Comparison of ENCODE assay signal across 8 cellular contexts in genomic region chr17:64240741-64241347, GRCh38. TPM values are rescaled to one million over a fixed set of nuclear protein-coding genes. Genes with fewer than 3 reads are reported as not detected.
A peak's percentile ranks its signal among the peaks of the same experiment; 100 is the strongest.
DNase-seq lines count a peak whose midpoint lies in the region; ATAC-seq, FAIRE-seq and TF ChIP-seq lines count a peak whose summit lies in the region.

No MANE protein-coding gene starts in this region.

- no peaks in the 10 kb centered on the region for H3K9me3 ChIP-seq in HCT116 (ENCODE audit: control insufficient read depth in 1 of 2, insufficient read depth in 1 of 2, low read depth in 1 of 2, low read length in 2 of 2)
- no peaks in the 10 kb centered on the region for H3K9me3 ChIP-seq in breast epithelium
- H3K9me3 ChIP-seq in right cardiac atrium (ENCODE audit: control insufficient read depth, low read length): no peaks in the 10 kb centered on the region
- H3K9me3 ChIP-seq in gastrocnemius medialis: no peaks in the 10 kb centered on the region

- RAD21 ChIA-PET in HCT116 (lab: Charles Lee; ENCODE audit: low non-redundant PET in 1 of 2, low total read pairs in 2 of 2, uncharacterized antibody in 2 of 2, unreplicated experiment in 2 of 2): no interaction called here

- no peak overlapping the region for H2AFZ ChIP-seq in HCT116 (ENCODE audit: low read depth, low read length, poor library complexity, severe bottlenecking)

- ATAC-seq in HCT116 (no peak), right cardiac atrium (peak; percentile 83 to 86), gastrocnemius medialis (peak; percentile 45 to 57), GM18870 (IDR thresholded peaks at IDR 0.05; ENCODE audit: unreplicated experiment) (no peak)

- H3K4me2 ChIP-seq in HCT116 (ENCODE audit: low read length): peak overlapping the region; percentile 39

- H3K4me1 ChIP-seq in HCT116 (ENCODE audit: control insufficient read depth in 1 of 2, insufficient read depth in 2 of 2, low read length in 2 of 2) (peaks cover 17 to 30% of the 10 kb centered on the region in 2 experiments), breast epithelium (peaks cover 3 to 10% of the 10 kb centered on the region in 2 donors), right cardiac atrium (ENCODE audit: control insufficient read depth, insufficient read depth, low read length) (peaks cover 8% of the 10 kb centered on the region), gastrocnemius medialis (peaks cover 52 to 74% of the 10 kb centered on the region in 2 donors)

- in situ Hi-C loops in gastrocnemius medialis (cut with MboI; ENCODE audit: low sequenced_read_pairs in 4 of 4): no loop called here

- no peak overlapping the region for H3K9ac ChIP-seq in HCT116 (ENCODE audit: low read length)

- TF ChIP-seq RAD21 in HCT116 (IDR thresholded peaks at IDR 0.05; ENCODE audit: low read depth): no peak

- H3K36me3 ChIP-seq in HCT116 (ENCODE audit: control insufficient read depth in 1 of 2, insufficient read depth in 2 of 2, low read length in 2 of 2) (no peaks in the 10 kb centered on the region), breast epithelium (no peaks in the 10 kb centered on the region), gastrocnemius medialis (no peaks in the 10 kb centered on the region)

- DNase-seq in HCT116 (ENCODE audit: low read depth, low spot score): no peak
- no peak for DNase-seq in breast epithelium (ENCODE audit: low spot score in 2 of 2)
- peak; percentile 79 to 84 (median 79) for DNase-seq in right cardiac atrium
- DNase-seq in gastrocnemius medialis: peak in 1 of 2 donors; percentile 37
- DNase-seq in ecto neural progenitor cell (ENCODE audit: low spot score): no peak
- DNase-seq in HTR-8/SVneo (ENCODE audit: insufficient read length, low spot score): no peak
- no peak for DNase-seq in COR-L47 (lab: John Stamatoyannopoulos, UW)

- no peaks in the 10 kb centered on the region for H4K20me1 ChIP-seq in HCT116 (ENCODE audit: insufficient read depth)

- no TSS peak for BruUV-seq in HCT116 (replicated peaks; lab: Mats Ljungman, UMichigan)

- TF ChIP-seq POLR2A in HCT116 (IDR thresholded peaks at IDR 0.05; ENCODE audit: borderline replicate concordance, extremely low read depth, insufficient read depth, insufficient read length) (no peak), breast epithelium (IDR thresholded peaks at IDR 0.05) (no peak), gastrocnemius medialis (IDR thresholded peaks at IDR 0.05) (no peak)

- intact Hi-C loops in HCT116 (cut with micrococcal nuclease): no loop called here
- intact Hi-C loops in breast epithelium (cut with DNase I; ENCODE audit: low total_unique reads): no loop called here
- intact Hi-C loops in right cardiac atrium (cut with DNase I): no loop called here
- intact Hi-C loops in gastrocnemius medialis (cut with DNase I; ENCODE audit: low total_unique reads): no loop called here

- H3K9me2 ChIP-seq in HCT116 (ENCODE audit: insufficient read depth): no peaks in the 10 kb centered on the region

- CTCF ChIA-PET in HCT116 (lab: Charles Lee): no interaction called here

- no peak for FAIRE-seq in HTR-8/SVneo (lab: Jason Lieb, UNC)

- no peaks in the 10 kb centered on the region for H3K27me3 ChIP-seq in HCT116 (ENCODE audit: insufficient read depth, low read length)
- no peaks in the 10 kb centered on the region for H3K27me3 ChIP-seq in breast epithelium
- H3K27me3 ChIP-seq in right cardiac atrium (ENCODE audit: control insufficient read depth, insufficient read depth): no peaks in the 10 kb centered on the region
- H3K27me3 ChIP-seq in gastrocnemius medialis: no peaks in the 10 kb centered on the region

- no peak overlapping the region for H3K27ac ChIP-seq in HCT116 (ENCODE audit: low read depth, low read length)
- peak overlapping the region; percentile 77 to 88 for H3K27ac ChIP-seq in breast epithelium
- peak overlapping the region; percentile 74 for H3K27ac ChIP-seq in right cardiac atrium (ENCODE audit: low read length)
- H3K27ac ChIP-seq in gastrocnemius medialis: peak overlapping the region; percentile 48 to 74 (median 62)

- H3K79me2 ChIP-seq in HCT116 (ENCODE audit: insufficient read depth, low read length): peaks cover 28% of the 10 kb centered on the region

- 13% methylated on average over 8 of the region's 8 CpGs for WGBS in right cardiac atrium

- TF ChIP-seq CTCF in HCT116 (IDR thresholded peaks at IDR 0.05 in 2 of 3, conservative IDR thresholded peaks at IDR 0.05 in 1 of 3; ENCODE audit: borderline replicate concordance in 1 of 3, insufficient read depth in 1 of 3, low read depth in 2 of 3, low read length in 2 of 3) (no peak), breast epithelium (IDR thresholded peaks at IDR 0.05) (no peak), gastrocnemius medialis (IDR thresholded peaks at IDR 0.05 in 4 of 5, conservative IDR thresholded peaks at IDR 0.05 in 1 of 5) (no peak)

- H3K4me3 ChIP-seq in HCT116 (replicated peaks in 1 of 2; ENCODE audit: low read depth in 1 of 2, low read length in 2 of 2): no peak overlapping the region
- peak overlapping the region in 1 of 3 donors; percentile 31 for H3K4me3 ChIP-seq in breast epithelium
- no peak overlapping the region for H3K4me3 ChIP-seq in right cardiac atrium (ENCODE audit: low read length)
- no peak overlapping the region for H3K4me3 ChIP-seq in gastrocnemius medialis

- POLR2A ChIA-PET in HCT116 (lab: Charles Lee): no interaction called here

TF ChIP-seq in HCT116, 20 proteins besides CTCF, POLR2A, EP300 and RAD21:
- TF ChIP-seq EZH2 (IDR thresholded peaks at IDR 0.05) (no peak), MAX (IDR thresholded peaks at IDR 0.05) (no peak), SP1 (IDR thresholded peaks at IDR 0.05; ENCODE audit: low read depth) (no peak), ATF3 (IDR thresholded peaks at IDR 0.05) (no peak), ZNF274 (IDR thresholded peaks at IDR 0.05; ENCODE audit: low read depth, low read length) (no peak), ZFX (IDR thresholded peaks at IDR 0.05) (no peak), EGR1 (IDR thresholded peaks at IDR 0.05; ENCODE audit: low read depth) (no peak), TCF7L2 (IDR thresholded peaks at IDR 0.05; ENCODE audit: borderline replicate concordance, extremely low read depth, insufficient read depth, insufficient read length) (no peak), SRF (IDR thresholded peaks at IDR 0.05; ENCODE audit: low read depth) (no peak), FOSL1 (IDR thresholded peaks at IDR 0.05; ENCODE audit: low read depth) (no peak), YY1 (IDR thresholded peaks at IDR 0.05; ENCODE audit: extremely low read depth, insufficient replicate concordance, low read depth, low read length) (no peak), CEBPB (IDR thresholded peaks at IDR 0.05; ENCODE audit: low read depth) (no peak), ELF1 (IDR thresholded peaks at IDR 0.05; ENCODE audit: borderline replicate concordance, low read depth) (no peak), SIN3A (IDR thresholded peaks at IDR 0.05; ENCODE audit: low read depth) (no peak)
TF ChIP-seq in HCT116: peak in this region for 0.

RNA-seq across cellular contexts. Expression of gene TEX2, which starts 22.2 kb away (rescaled TPM):
- total RNA-seq in HCT116 (2021; ENCODE audit: unreplicated experiment) (24.6 TPM), breast epithelium (10 to 100 TPM; 47.5 to 70.7 (median 69.6) TPM), right cardiac atrium (10 to 100 TPM; 42.6 to 56.8 (median 46.6) TPM), gastrocnemius medialis (10 to 100 TPM; 39.0 to 91.1 (median 77.4) TPM)
- 9.0 and 12.2 TPM in 2 replicates for polyA plus RNA-seq in HCT116 (2012)
- polyA plus RNA-seq in right cardiac atrium: 21.4 TPM

Comparison
In these comparisons a context has a peak if more than half of its experiments do, and no peak if none do; other contexts are left out.
1. ATAC-seq: peak in right cardiac atrium (2 of 2) and gastrocnemius medialis (2 of 2); none in HCT116 (single experiment) and GM18870 (single experiment).
2. DNase-seq: peak in right cardiac atrium (3 of 3); none in HCT116 (single experiment), breast epithelium (0 of 2), ecto neural progenitor cell (single experiment), HTR-8/SVneo (single experiment) and COR-L47 (single experiment).